ENCODE assay signal across 8 cellular contexts in genomic region chr11:65496304-65497140, GRCh38. TPM values are rescaled to one million over a fixed set of nuclear protein-coding genes. Genes with fewer than 3 reads are reported as not detected.
DNase-seq lines count a peak whose midpoint lies in the region; ATAC-seq and TF ChIP-seq lines count a peak whose summit lies in the region.

No MANE protein-coding gene starts in this region.

- intact Hi-C loops in left lung (cut with DNase I), result loop anchor here in 1 of 2 donors (5.0 kb wide), 1 partner anchor 74 kb away; the partner anchor contains the start of gene NEAT1

- no peak for ATAC-seq in left lung
- ATAC-seq in GM18511 (IDR thresholded peaks at IDR 0.05; ENCODE audit: unreplicated experiment), result no peak
- ATAC-seq in GM19463 (IDR thresholded peaks at IDR 0.05; ENCODE audit: unreplicated experiment), result no peak

- peaks cover 47 to 56% of the 10 kb centered on the region in 2 donors for H3K4me1 ChIP-seq in left lung

- TF ChIP-seq CTCF in left lung (IDR thresholded peaks at IDR 0.05), result no peak

- H3K27ac ChIP-seq in left lung, result peak overlapping the region; percentile 98 to 99
- peak overlapping the region; percentile 100 for H3K27ac ChIP-seq in temporal lobe (ENCODE audit: low read depth, low read length)

- H3K36me3 ChIP-seq in left lung, result peaks cover 2 to 3% of the 10 kb centered on the region in 2 donors

- peak overlapping the region; percentile 7 to 50 for H3K4me3 ChIP-seq in left lung

- DNase-seq in NCI-H345 treated with DMSO at 0.1 percent for 48 hours (lab: John Stamatoyannopoulos, UW; ENCODE audit: unreplicated experiment) (peak; percentile 55), NCI-H345 (lab: John Stamatoyannopoulos, UW) (no peak), KBM-7 (peak; percentile 56), astrocyte of the hippocampus (ENCODE audit: low read depth, low spot score) (peak; percentile 36), left lung (no peak)

- no peaks in the 10 kb centered on the region for H3K9me3 ChIP-seq in left lung

- no peaks in the 10 kb centered on the region for H3K27me3 ChIP-seq in left lung

- in situ Hi-C loops in KBM-7 (cut with MboI; ENCODE audit: low pct_unique_long_range_greater_than_20kb, low sequenced_read_pairs), result no loop called here

RNA-seq across cellular contexts. Expression of gene MALAT1, which starts 2.3 kb away (rescaled TPM):
- over 10,000 TPM; 12,400 to 15,875 TPM for total RNA-seq in left lung
- 8,183 TPM for total RNA-seq in temporal lobe

RNA-seq across cellular contexts. Expression of gene SCYL1, which starts 28.4 kb away (rescaled TPM):
- 10 to 100 TPM; 81.2 to 82.5 TPM for total RNA-seq in left lung
- total RNA-seq in temporal lobe, result 34.2 TPM

Comparison
In these comparisons a context has a peak if more than half of its experiments do, and no peak if none do; other contexts are left out.
1. DNase-seq: peak in NCI-H345 treated with DMSO at 0.1 percent for 48 hours (single experiment), KBM-7 (single experiment) and astrocyte of the hippocampus (single experiment); none in NCI-H345 (single experiment) and left lung (0 of 2).